ENCODE assay signal across 24 cellular contexts in genomic region chr3:31670136-31670535, GRCh38.
A peak's percentile ranks its signal among the peaks of the same experiment; 100 is the strongest.
DNase-seq lines count a peak whose midpoint lies in the region; ATAC-seq and TF ChIP-seq lines count a peak whose summit lies in the region.
"Had no signal": no experiment of that assay in that cellular context is flagged by ENCODE, and none has a peak within 500 bp of the region (broad histone marks: within the 10 kb centered on the region; RNA-seq: fewer than 3 reads in every experiment).

No MANE protein-coding gene starts in this region.

- H3K4me1 ChIP-seq in HAP-1, result no peaks in the 10 kb centered on the region

- H3K36me3 ChIP-seq in HAP-1 (replicated peaks), result no peaks in the 10 kb centered on the region

- TF ChIP-seq CTCF in omental fat pad (IDR thresholded peaks at IDR 0.05), result no peak

- ATAC-seq in left ventricle myocardium superior (peak; percentile 33), HG03342 (IDR thresholded peaks at IDR 0.05; ENCODE audit: unreplicated experiment) (no peak), omental fat pad (ENCODE audit: low FRiP score) (no peak)

- H3K27me3 ChIP-seq in HAP-1 (ENCODE audit: low read depth), result no peaks in the 10 kb centered on the region
- H3K27me3 ChIP-seq: dorsolateral prefrontal cortex had no signal

- in situ Hi-C loops in HAP-1 (cut with MboI; ENCODE audit: low sequenced_read_pairs), result no loop called here

- peak; percentile 31 for DNase-seq in SIG-M5 treated with dmso at 0.1 percent for 504 hours (lab: John Stamatoyannopoulos, UW; ENCODE audit: unreplicated experiment)
- no peak for DNase-seq in SIG-M5 (lab: John Stamatoyannopoulos, UW)
- peak; percentile 69 for DNase-seq in NOMO-1 treated with DMSO at 0.1 percent for 48 hours (lab: John Stamatoyannopoulos, UW; ENCODE audit: unreplicated experiment)
- DNase-seq in left ventricle myocardium superior, result no peak
- DNase-seq in pons (ENCODE audit: low spot score), result peak; percentile 50
- no peak for DNase-seq in HAP-1 (ENCODE audit: low spot score in 2 of 2)
- DNase-seq in omental fat pad (ENCODE audit: low spot score), result no peak
- DNase-seq: 8988T; activated CD4-positive, alpha-beta memory T cell treated with anti-CD3 and anti-CD28 coated beads, Interleukin-2, amount 10 ng/mL, durations not matched to agents 7 days and 5 days; activated CD4-positive, CD25-positive, alpha-beta regulatory T cell treated with anti-CD3 and anti-CD28 coated beads, Interleukin-2, amount 50 U/mL, for 72 hours; AML-193; aorta; caudate nucleus; DMS79 treated with DMSO at 0.1 percent for 48 hours; dorsolateral prefrontal cortex; glutamatergic neuron; kidney glomerular epithelial cell; NCI-H1417 treated with DMSO at 0.1 percent for 48 hours; NCI-H2081 treated with DMSO at 0.1 percent for 48 hours; NCI-H82; PC-9; SHP77 treated with DMSO at 0.1 percent for 48 hours; T-helper 1 cell had no signal

- intact Hi-C loops in left ventricle myocardium superior (cut with micrococcal nuclease), result no loop called here

- no peak overlapping the region for H3K4me3 ChIP-seq in HAP-1
- H3K4me3 ChIP-seq: dorsolateral prefrontal cortex, PC-9 had no signal

- no peaks in the 10 kb centered on the region for H3K9me3 ChIP-seq in HAP-1

Comparison
In these comparisons a context has a peak if more than half of its experiments do, and no peak if none do; other contexts are left out.
1. DNase-seq: peak in SIG-M5 treated with dmso at 0.1 percent for 504 hours (single experiment), NOMO-1 treated with DMSO at 0.1 percent for 48 hours (single experiment) and pons (single experiment); none in SIG-M5 (single experiment), left ventricle myocardium superior (single experiment), HAP-1 (0 of 2) and omental fat pad (single experiment).